8 cellular contexts compared by ENCODE assay signal in the genomic region with DNA sequence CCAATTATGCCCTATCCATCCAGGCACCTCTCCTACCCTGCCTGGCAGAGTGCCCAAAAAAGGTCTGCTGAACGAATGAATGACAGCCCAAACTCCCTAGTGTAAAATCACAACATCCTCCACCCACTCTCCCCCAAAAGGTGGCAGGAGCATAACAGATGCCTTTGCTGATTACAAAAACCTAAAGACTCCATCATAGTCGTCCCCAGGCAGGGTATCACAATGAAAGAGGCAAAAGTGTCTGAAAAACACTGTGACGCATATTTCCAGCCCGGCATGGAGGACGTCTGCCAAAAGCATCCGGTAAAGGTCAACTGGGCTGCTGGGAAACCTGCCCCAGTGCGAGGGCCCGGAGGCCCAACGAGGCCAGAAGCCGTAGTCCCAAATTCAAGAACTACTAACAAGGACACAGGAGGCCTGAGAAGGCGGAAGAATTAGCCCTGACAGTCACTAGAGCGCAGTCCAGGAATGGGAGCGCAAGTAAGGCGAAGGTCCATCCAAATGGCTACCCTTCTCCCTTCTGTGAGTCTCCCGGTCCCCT. TPM values are rescaled to one million over a fixed set of nuclear protein-coding genes. Genes with fewer than 3 reads are reported as not detected.
DNase-seq lines count a peak whose midpoint lies in the region; ATAC-seq and TF ChIP-seq lines count a peak whose summit lies in the region.

No MANE protein-coding gene starts in this region.

- dilution Hi-C loops in mammary epithelial cell (cut with HindIII; ENCODE audit: low sequenced_read_pairs): no loop called here

- H3K9ac ChIP-seq in SU-DHL-6 (ENCODE audit: low read length): peak overlapping the region; percentile 96
- H3K9ac ChIP-seq in mammary epithelial cell (ENCODE audit: insufficient read depth, low read length): peak overlapping the region; percentile 88

- H3K9me3 ChIP-seq in SU-DHL-6 (ENCODE audit: insufficient read depth, low read length) (no peaks in the 10 kb centered on the region), mammary epithelial cell (replicated peaks; ENCODE audit: insufficient read depth, low read length) (no peaks in the 10 kb centered on the region)

- H3K27ac ChIP-seq in SU-DHL-6 (ENCODE audit: low read depth, low read length) (no peak overlapping the region), mammary epithelial cell (ENCODE audit: insufficient read depth, low read depth, low read length) (peak overlapping the region; percentile 66), layer of hippocampus (ENCODE audit: low read depth, low read length) (peak overlapping the region; percentile 79)

- peaks cover 35% of the 10 kb centered on the region for H3K79me2 ChIP-seq in SU-DHL-6 (ENCODE audit: insufficient read depth, low read length)
- H3K79me2 ChIP-seq in mammary epithelial cell (ENCODE audit: insufficient read depth, low read length): peaks cover 52% of the 10 kb centered on the region

- H3K36me3 ChIP-seq in SU-DHL-6 (ENCODE audit: low read length): no peaks in the 10 kb centered on the region
- peaks cover 13% of the 10 kb centered on the region for H3K36me3 ChIP-seq in mammary epithelial cell (ENCODE audit: insufficient read depth, low read length)

- CTCF ChIA-PET in mammary epithelial cell (lab: Charles Lee; ENCODE audit: low non-redundant PET): interaction anchor here (0.6 to 0.7 kb wide), 3 partner anchors 59 to 1072 kb away, joined by 3 to 8 read pairs (median 3); a partner anchor contains a TSS

- intact Hi-C loops in CD14-positive monocyte (cut with micrococcal nuclease) (loop anchor here in 1 of 2 donors (10.0 kb wide), 1 partner anchor 176 kb away; a partner anchor contains a TSS), mammary epithelial cell (cut with micrococcal nuclease) (loop anchor here (10.0 kb wide), 1 partner anchor 336 kb away; a partner anchor contains a TSS)

- in situ Hi-C loops in mammary epithelial cell (cut with MboI; ENCODE audit: low sequenced_read_pairs in 2 of 2): loop anchor here in 1 of 2 donors (25.0 kb wide), 1 partner anchor 703 kb away; a partner anchor contains a TSS

- H3K4me2 ChIP-seq in SU-DHL-6 (ENCODE audit: low read depth, low read length, poor library complexity, severe bottlenecking) (peak overlapping the region; percentile 84), mammary epithelial cell (ENCODE audit: insufficient read depth, low read depth, low read length) (peak overlapping the region; percentile 72)

- TF ChIP-seq CTCF in CD14-positive monocyte (IDR thresholded peaks at IDR 0.05) (no peak), SU-DHL-6 (IDR thresholded peaks at IDR 0.05; ENCODE audit: insufficient read depth, low read length, poor library complexity, severe bottlenecking) (no peak), mammary epithelial cell (conservative IDR thresholded peaks at IDR 0.05 in 1 of 2, IDR thresholded peaks at IDR 0.05 in 1 of 2; ENCODE audit: extremely low read depth in 1 of 2, insufficient read depth in 1 of 2, low read depth in 1 of 2, low read length in 2 of 2) (no peak)

- no peaks in the 10 kb centered on the region for H3F3A ChIP-seq in SU-DHL-6 (ENCODE audit: insufficient read depth)

- H2AFZ ChIP-seq in SU-DHL-6 (ENCODE audit: low read depth, low read length, severe bottlenecking): peak overlapping the region; percentile 84
- peak overlapping the region; percentile 90 for H2AFZ ChIP-seq in mammary epithelial cell (ENCODE audit: low read depth, low read length)

- peak overlapping the region; percentile 92 to 99 for H3K4me3 Mint-ChIP-seq in CD14-positive monocyte

- no peaks in the 10 kb centered on the region for H3K9me2 ChIP-seq in SU-DHL-6 (replicated peaks; ENCODE audit: insufficient read depth, low read length)

- peaks cover 20 to 23% of the 10 kb centered on the region in 2 donors for H3K36me3 Mint-ChIP-seq in CD14-positive monocyte

- WGBS in mammary epithelial cell (ENCODE audit: low coverage, missing lambda C conversion rate): under 1% methylated on average over 13 of the region's 15 CpGs

- no peak for DNase-seq in CD14-positive monocyte (ENCODE audit: low spot score)
- no peak for DNase-seq in mammary epithelial cell
- peak in 2 of 3 experiments; percentile 15 to 26 for DNase-seq in stimulated activated CD4-positive, alpha-beta T cell treated with anti-CD3 and anti-CD28 coated beads, TNF-alpha, amount 100 ng/mL, for 24 hours (ENCODE audit: low read depth in 3 of 3)
- DNase-seq in NCI-H146 (lab: John Stamatoyannopoulos, UW): no peak
- DNase-seq in epidermal melanocyte (ENCODE audit: insufficient read length, low spot score): no peak

- ATAC-seq in HG02852 (IDR thresholded peaks at IDR 0.05; ENCODE audit: unreplicated experiment): peak; percentile 3

- peak overlapping the region; percentile 96 for H3K4me3 ChIP-seq in SU-DHL-6 (ENCODE audit: insufficient read depth, low read length, poor library complexity, severe bottlenecking)
- H3K4me3 ChIP-seq in mammary epithelial cell (replicated peaks in 1 of 3; ENCODE audit: insufficient read depth in 1 of 3, low read depth in 2 of 3, low read length in 3 of 3): peak overlapping the region; percentile 93 to 99 (median 98)

- H3K4me1 Mint-ChIP-seq in CD14-positive monocyte: peaks cover 28% of the 10 kb centered on the region

- peaks cover under 1 to 4% (median 2%) of the 10 kb centered on the region in 3 donors for H3K27me3 Mint-ChIP-seq in CD14-positive monocyte (ENCODE audit: low read depth in 3 of 3)

- H3K27me3 ChIP-seq in SU-DHL-6 (ENCODE audit: low read length) (no peaks in the 10 kb centered on the region), mammary epithelial cell (ENCODE audit: insufficient read depth, low read length) (no peaks in the 10 kb centered on the region), layer of hippocampus (ENCODE audit: control insufficient read depth, insufficient read depth, low read length) (no peaks in the 10 kb centered on the region)

- peak overlapping the region; percentile 87 to 96 (median 93) for H3K27ac Mint-ChIP-seq in CD14-positive monocyte

- no peaks in the 10 kb centered on the region for H3K9me3 Mint-ChIP-seq in CD14-positive monocyte

- BruUV-seq in mammary epithelial cell (replicated peaks; lab: Mats Ljungman, UMichigan): TSS peak; percentile 29

- H4K20me1 ChIP-seq in SU-DHL-6 (ENCODE audit: low read depth, low read length) (no peaks in the 10 kb centered on the region; the same call in 1 of the 2 replicates), mammary epithelial cell (ENCODE audit: insufficient read depth, low read length) (no peaks in the 10 kb centered on the region)

- H3K4me1 ChIP-seq in mammary epithelial cell (ENCODE audit: insufficient read depth, low read length): peaks cover 11% of the 10 kb centered on the region

RNA-seq across cellular contexts. Expression of a gene that starts 0.6 kb away (rescaled TPM):
- polyA plus RNA-seq in CD14-positive monocyte (100 to 1,000 TPM in 1 of 2 donors, 10 to 100 TPM in 1; 93.7 to 121 TPM), mammary epithelial cell (74.9 TPM)
- total RNA-seq in mammary epithelial cell: 10 to 100 TPM; 46.7 to 54.5 TPM
- polyA minus RNA-seq in mammary epithelial cell: 114 TPM

Comparison
In these comparisons a context has a peak if more than half of its experiments do, and no peak if none do; other contexts are left out.
1. DNase-seq: peak in stimulated activated CD4-positive, alpha-beta T cell treated with anti-CD3 and anti-CD28 coated beads, TNF-alpha, amount 100 ng/mL, for 24 hours (2 of 3); none in CD14-positive monocyte (single experiment), mammary epithelial cell (single experiment), NCI-H146 (single experiment) and epidermal melanocyte (single experiment).